Comparison of ENCODE assay signal across 27 cellular contexts in genomic region chr3:154522031-154522430, GRCh38.
"Had no signal": no experiment of that assay in that cellular context is flagged by ENCODE, and none has a peak within 500 bp of the region (broad histone marks: within the 10 kb centered on the region; RNA-seq: fewer than 3 reads in every experiment).

No MANE protein-coding gene starts in this region.

- H3K9me3 ChIP-seq: left lung, lower lobe of right lung, pancreas, prostate gland, suprapubic skin, upper lobe of left lung, vagina had no signal

- DNase-seq: hypothalamus; immature natural killer cell; kidney; left colon; left lung; lower lobe of right lung; mammary epithelial cell; mesenchymal stem cell; naive thymus-derived CD8-positive, alpha-beta T cell; nucleus accumbens; pancreas; posterior cingulate gyrus; retina; right cardiac atrium; stimulated activated CD4-positive, alpha-beta T cell treated with anti-CD3 and anti-CD28 coated beads, Interleukin-12 subunit alpha, Interleukin-12 subunit beta, amount 100 ng/mL, for 4 hours; stimulated activated CD4-positive, alpha-beta T cell treated with anti-CD3 and anti-CD28 coated beads, Interleukin-15, amount 100 ng/mL, for 24 hours; stimulated activated CD4-positive, alpha-beta T cell treated with anti-CD3 and anti-CD28 coated beads, Interleukin-2, amount 100 ng/mL, for 24 hours; stimulated activated CD4-positive, alpha-beta T cell treated with anti-CD3 and anti-CD28 coated beads, Interleukin-4, amount 100 ng/mL, for 24 hours; stimulated activated naive CD4-positive, alpha-beta T cell; upper lobe of left lung had no signal

- H3K4me3 ChIP-seq: left lung, lower lobe of right lung, pancreas, prostate gland, skin epidermis, suprapubic skin, tibial nerve, upper lobe of left lung, vagina had no signal

- H3K36me3 ChIP-seq: left lung, lower lobe of right lung, pancreas, prostate gland, suprapubic skin, tibial nerve, upper lobe of left lung, vagina had no signal

- H3K27me3 ChIP-seq: left lung, pancreas, suprapubic skin, tibial nerve, upper lobe of left lung, vagina had no signal

- H3K27ac ChIP-seq: left lung, lower lobe of right lung, pancreas, prostate gland, skin epidermis, suprapubic skin, tibial nerve, upper lobe of left lung, vagina had no signal

- ATAC-seq: left colon; left lung; lower lobe of right lung; naive thymus-derived CD8-positive, alpha-beta T cell; pancreas; right cardiac atrium; sciatic nerve; stimulated activated effector memory CD8-positive, alpha-beta T cell treated with anti-CD3 and anti-CD28 coated beads, Interleukin-12 subunit alpha, Interleukin-12 subunit beta, amount 100 ng/mL, for 72 hours had no signal

- H3K4me1 ChIP-seq: left lung, lower lobe of right lung, pancreas, prostate gland, tibial nerve, upper lobe of left lung, vagina had no signal
